In the genomic region with DNA sequence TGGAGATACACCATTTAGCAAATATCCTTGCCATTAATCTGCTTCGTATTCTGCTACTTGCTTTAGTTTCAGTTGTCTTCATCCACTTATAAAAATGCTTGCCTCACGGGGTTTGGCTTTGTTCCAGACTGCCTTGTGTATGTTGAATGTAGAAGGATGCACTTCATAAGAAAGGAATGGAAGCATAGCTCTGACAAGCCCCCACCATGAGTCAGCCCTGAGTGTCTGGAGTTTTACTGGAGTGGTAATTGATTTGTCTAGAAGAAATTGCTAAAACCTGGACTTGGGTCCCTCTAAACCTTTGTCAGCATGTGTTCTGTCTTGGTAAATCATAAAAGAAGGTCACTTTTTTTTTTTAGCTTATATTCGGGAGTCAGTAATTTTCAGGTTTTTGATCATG, we compare ENCODE assay signal across 9 cellular contexts. TPM values are rescaled to one million over a fixed set of nuclear protein-coding genes. Genes with fewer than 3 reads are reported as not detected.
A peak's percentile ranks its signal among the peaks of the same experiment; 100 is the strongest.
DNase-seq lines count a peak whose midpoint lies in the region; ATAC-seq, FAIRE-seq and TF ChIP-seq lines count a peak whose summit lies in the region.
"Had no signal": no experiment of that assay in that cellular context is flagged by ENCODE, and none has a peak within 500 bp of the region (broad histone marks: within the 10 kb centered on the region; RNA-seq: fewer than 3 reads in every experiment).

No MANE protein-coding gene starts in this region.

- no TSS peak for BruUV-seq in MCF 10A (replicated peaks; lab: Mats Ljungman, UMichigan)

- H3K4me1 Mint-ChIP-seq in MCF 10A (ENCODE audit: insufficient read depth, unreplicated experiment) = peaks cover 52% of the 10 kb centered on the region
- peaks cover 6 to 8% (median 7%) of the 10 kb centered on the region in 3 donors for H3K4me1 Mint-ChIP-seq in T-cell

- no peaks in the 10 kb centered on the region for H3K27me3 Mint-ChIP-seq in MCF 10A (ENCODE audit: insufficient read depth, unreplicated experiment)
- H3K27me3 Mint-ChIP-seq in T-cell = peaks cover 11 to 23% of the 10 kb centered on the region in 2 donors

- H3K27ac Mint-ChIP-seq in MCF 10A (ENCODE audit: low read depth, unreplicated experiment) (peak overlapping the region; percentile 74), T-cell (no peak overlapping the region)

- intact Hi-C loops in MCF 10A (cut with micrococcal nuclease) (loop anchor here (10.0 kb wide), 1 partner anchor 547 kb away; no protein-coding TSS in a partner anchor), breast epithelium (cut with DNase I; ENCODE audit: low total_unique reads) (no loop called here), upper lobe of right lung (cut with DNase I) (no loop called here)

- DNase-seq in MCF 10A (ENCODE audit: unreplicated experiment) = peak; percentile 99
- DNase-seq in breast epithelium (ENCODE audit: low spot score in 2 of 2) = no peak
- peak; percentile 26 for DNase-seq in NCI-H774 (lab: John Stamatoyannopoulos, UW)
- peak; percentile 97 for DNase-seq in fibroblast of gingiva (ENCODE audit: low read depth)
- DNase-seq in upper lobe of right lung = no peak
- DNase-seq in occipital lobe (lab: John Stamatoyannopoulos, UW) = no peak
- no peak for DNase-seq in small intestine
- no peak for DNase-seq in T-cell

- FAIRE-seq in small intestine (lab: Jason Lieb, UNC) = no peak

- ATAC-seq in upper lobe of right lung = peak; percentile 68
- ATAC-seq in T-cell (replicated peaks in 1 of 4) = no peak

- 30 to 51% (median 31%) methylated on average over 3 of the region's 3 CpGs for WGBS in small intestine, 3 donors

- no peak for TF ChIP-seq CTCF in MCF 10A (IDR thresholded peaks at IDR 0.05; ENCODE audit: unreplicated experiment)
- TF ChIP-seq CTCF in breast epithelium (IDR thresholded peaks at IDR 0.05) = no peak
- TF ChIP-seq CTCF in upper lobe of right lung (IDR thresholded peaks at IDR 0.05) = no peak

- CTCF ChIA-PET in MCF 10A (lab: Yijun Ruan, JAX) = interaction anchor here (0.6 to 9.3 kb wide), 10 partner anchors 17 to 847 kb away, joined by 3 to 250 read pairs (median 14); no protein-coding TSS in a partner anchor
- CTCF ChIA-PET in T-cell (lab: Charles Lee) = no interaction called here

- no peaks in the 10 kb centered on the region for H3K4me1 ChIP-seq in breast epithelium
- no peaks in the 10 kb centered on the region for H3K4me1 ChIP-seq in upper lobe of right lung
- no peaks in the 10 kb centered on the region for H3K4me1 ChIP-seq in small intestine (ENCODE audit: control insufficient read depth in 2 of 2, insufficient read depth in 1 of 2, low read depth in 1 of 2, low read length in 1 of 2)
- H3K4me1 ChIP-seq: parathyroid adenoma had no signal

- peak overlapping the region; percentile 28 for H3K4me3 Mint-ChIP-seq in MCF 10A (ENCODE audit: unreplicated experiment)
- no peak overlapping the region for H3K4me3 Mint-ChIP-seq in T-cell

- no peak for TF ChIP-seq POLR2A in breast epithelium (IDR thresholded peaks at IDR 0.05)

- H3K27ac ChIP-seq in breast epithelium (no peak overlapping the region), upper lobe of right lung (no peak overlapping the region), small intestine (ENCODE audit: low read depth in 1 of 2, low read length in 1 of 2) (no peak overlapping the region)
- H3K27ac ChIP-seq: parathyroid adenoma had no signal

- no peaks in the 10 kb centered on the region for H3K36me3 Mint-ChIP-seq in MCF 10A (ENCODE audit: insufficient read depth, unreplicated experiment)
- no peaks in the 10 kb centered on the region for H3K36me3 Mint-ChIP-seq in T-cell

- POLR2A ChIA-PET in MCF 10A (lab: Yijun Ruan, JAX) = interaction anchor here (0.6 to 2.4 kb wide), 15 partner anchors 11 to 295 kb away, joined by 3 to 10 read pairs (median 3); partner anchors contain the start of gene ATP6V1G1
- POLR2A ChIA-PET in T-cell (lab: Charles Lee) = no interaction called here

- H3K27me3 ChIP-seq in breast epithelium (no peaks in the 10 kb centered on the region), upper lobe of right lung (no peaks in the 10 kb centered on the region), small intestine (ENCODE audit: control insufficient read depth in 2 of 2, insufficient read depth in 2 of 2, low read length in 2 of 2) (no peaks in the 10 kb centered on the region)

- H3K9me3 Mint-ChIP-seq in MCF 10A (ENCODE audit: unreplicated experiment) (peaks cover 8% of the 10 kb centered on the region), T-cell (no peaks in the 10 kb centered on the region)

- H3K9me3 ChIP-seq in breast epithelium (no peaks in the 10 kb centered on the region), upper lobe of right lung (no peaks in the 10 kb centered on the region), small intestine (ENCODE audit: control insufficient read depth, low read depth) (no peaks in the 10 kb centered on the region)

- no peaks in the 10 kb centered on the region for H3K36me3 ChIP-seq in breast epithelium
- H3K36me3 ChIP-seq in upper lobe of right lung = no peaks in the 10 kb centered on the region
- no peaks in the 10 kb centered on the region for H3K36me3 ChIP-seq in small intestine (ENCODE audit: control insufficient read depth in 2 of 2, insufficient read depth in 2 of 2, low read length in 2 of 2)

- H3K4me3 ChIP-seq in breast epithelium (no peak overlapping the region), upper lobe of right lung (no peak overlapping the region), small intestine (ENCODE audit: low read depth in 1 of 2, low read length in 2 of 2) (no peak overlapping the region)

RNA-seq across cellular contexts. Expression of gene TEX48, which starts 4.6 kb away (rescaled TPM):
- total RNA-seq in MCF 10A (2022) (not detected in 2 replicates), breast epithelium (not detected), upper lobe of right lung (not detected), occipital lobe (not detected), T-cell (under 1 TPM in 1 of 5 donors, not detected in 4; 0.51 TPM)
- polyA plus RNA-seq in small intestine = not detected

RNA-seq across cellular contexts. Expression of gene TEX53, which starts 19.8 kb away (rescaled TPM):
- total RNA-seq in MCF 10A (2022) (not detected in 2 replicates), breast epithelium (not detected), upper lobe of right lung (not detected), occipital lobe (not detected), T-cell (not detected)
- polyA plus RNA-seq in small intestine = not detected

Comparison
In these comparisons a context has a peak if more than half of its experiments do, and no peak if none do; other contexts are left out.
1. DNase-seq: peak in MCF 10A (single experiment), NCI-H774 (single experiment) and fibroblast of gingiva (single experiment); none in breast epithelium (0 of 2), upper lobe of right lung (single experiment), occipital lobe (single experiment), small intestine (single experiment) and T-cell (0 of 34).